In the genomic region with DNA sequence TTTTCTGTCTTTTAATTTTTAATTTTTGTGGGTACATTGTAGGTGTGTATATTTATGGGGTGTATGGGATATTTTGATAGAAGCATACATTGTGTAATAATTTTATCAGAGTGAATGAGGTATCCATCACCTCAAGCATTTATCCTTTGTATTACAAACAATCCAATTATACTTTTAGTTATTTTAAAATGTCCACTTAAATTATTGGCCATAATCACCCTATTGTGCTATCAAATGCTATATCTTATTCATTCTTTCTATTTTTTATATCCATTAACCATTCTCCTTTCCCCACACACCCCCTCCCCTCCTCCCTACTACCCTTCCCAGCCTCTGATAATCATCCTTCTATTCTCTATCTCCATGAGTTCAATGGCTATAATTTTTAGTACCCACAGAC, we compare ENCODE assay signal across 33 cellular contexts.
"Had no signal": no experiment of that assay in that cellular context is flagged by ENCODE, and none has a peak within 500 bp of the region (broad histone marks: within the 10 kb centered on the region; RNA-seq: fewer than 3 reads in every experiment).

No MANE protein-coding gene starts in this region.

- H3K4me1 ChIP-seq: adrenal gland, ascending aorta, body of pancreas, breast epithelium had no signal

- DNase-seq: activated effector memory CD4-positive, alpha-beta T cell treated with anti-CD3 and anti-CD28 coated beads, Interleukin-2, amount 50 U/mL, for 16 hours; activated effector memory CD4-positive, alpha-beta T cell treated with Interleukin-2 at 50 U/mL for 16 hours; activated gamma-delta T cell; activated gamma-delta T cell treated with Interleukin-2 at 50 U/mL for 16 hours; activated naive CD4-positive, alpha-beta T cell; activated naive CD4-positive, alpha-beta T cell treated with anti-CD3 and anti-CD28 coated beads for 36 hours; activated naive CD4-positive, alpha-beta T cell treated with anti-CD3 and anti-CD28 coated beads, Interleukin-2, amount 10 ng/mL, durations not matched to agents 7 days and 5 days; activated naive CD4-positive, alpha-beta T cell treated with anti-CD3 and anti-CD28 coated beads, Interleukin-2, amount 50 U/mL, for 16 hours; activated naive CD4-positive, alpha-beta T cell treated with Interleukin-2 at 50 U/mL for 16 hours; activated naive CD8-positive, alpha-beta T cell treated with anti-CD3 and anti-CD28 coated beads for 36 hours; activated naive CD8-positive, alpha-beta T cell treated with anti-CD3 and anti-CD28 coated beads, Interleukin-2, amount 10 ng/mL, durations not matched to agents 7 days and 5 days; activated naive CD8-positive, alpha-beta T cell treated with anti-CD3 and anti-CD28 coated beads, Interleukin-2, amount 50 U/mL, for 24 hours; activated T-cell treated with anti-CD3 and anti-CD28 coated beads, Interleukin-2, amount 50 U/mL, for 24 hours; activated T-cell treated with anti-CD3 and anti-CD28 coated beads, Interleukin-2, amount 50 U/mL, for 4 hours; activated T-cell treated with anti-CD3 and anti-CD28 coated beads, Interleukin-2, amount 50 U/mL, for 48 hours; activated T-cell treated with anti-CD3 and anti-CD28 coated beads, Interleukin-2, amount 50 U/mL, for 72 hours; adrenal gland; amniotic stem cell; amygdala; anterior cingulate cortex; aorta; body of pancreas; brain microvascular endothelial cell; caudate nucleus; central memory CD4-positive, alpha-beta T cell; cerebellar nuclear complex had no signal

- ATAC-seq: activated naive CD4-positive, alpha-beta T cell treated with anti-CD3 and anti-CD28 coated beads, Interleukin-2, amount 50 U/mL, for 72 hours; activated naive CD8-positive, alpha-beta T cell treated with anti-CD3 and anti-CD28 coated beads, Interleukin-2, amount 50 U/mL, for 24 hours; activated T-cell treated with anti-CD3 and anti-CD28 coated beads, Interleukin-2, amount 50 U/mL, for 4 hours; activated T-cell treated with anti-CD3 and anti-CD28 coated beads, Interleukin-2, amount 50 U/mL, for 72 hours; activated T-helper 17 cell treated with anti-CD3 and anti-CD28 coated beads, Interleukin-2, amount 50 U/mL, for 72 hours; body of pancreas had no signal

- FAIRE-seq: astrocyte, bronchial epithelial cell had no signal

- H3K27me3 ChIP-seq: adrenal gland, ascending aorta, body of pancreas, brain microvascular endothelial cell, breast epithelium, cardiac muscle cell had no signal

- H3K27ac ChIP-seq: adrenal gland, ascending aorta, body of pancreas, brain microvascular endothelial cell, breast epithelium, cardiac muscle cell had no signal

- H3K9me3 ChIP-seq: adrenal gland, ascending aorta, body of pancreas, breast epithelium had no signal

- H3K4me3 ChIP-seq: adrenal gland, ascending aorta, body of pancreas, breast epithelium, cardiac muscle cell had no signal

- H3K36me3 ChIP-seq: adrenal gland, ascending aorta, brain microvascular endothelial cell, breast epithelium, cardiac muscle cell had no signal
